ENCODE assay signal across 13 cellular contexts in genomic region chr9:136997355-136997754, GRCh38. TPM values are rescaled to one million over a fixed set of nuclear protein-coding genes. Genes with fewer than 3 reads are reported as not detected.
A peak's percentile ranks its signal among the peaks of the same experiment; 100 is the strongest.
DNase-seq lines count a peak whose midpoint lies in the region; ATAC-seq and FAIRE-seq lines count a peak whose summit lies in the region.
"Had no signal": no experiment of that assay in that cellular context is flagged by ENCODE, and none has a peak within 500 bp of the region (broad histone marks: within the 10 kb centered on the region; RNA-seq: fewer than 3 reads in every experiment).

No MANE protein-coding gene starts in this region.

- no peaks in the 10 kb centered on the region for H3K9me3 Mint-ChIP-seq in activated CD8-positive, alpha-beta memory T cell treated with anti-CD3 and anti-CD28 coated beads, Interleukin-2, amount 10 ng/mL, durations not matched to agents 7 days and 5 days (ENCODE audit: low read depth)
- H3K9me3 Mint-ChIP-seq in stimulated activated naive CD8-positive, alpha-beta T cell treated with anti-CD3 and anti-CD28 coated beads, Interleukin-15, amount 100 ng/mL, for 72 hours, result no peaks in the 10 kb centered on the region

- no peak overlapping the region for H3K27ac ChIP-seq in duodenal mucosa (ENCODE audit: low read depth, low read length)
- H3K27ac ChIP-seq: SK-N-MC had no signal

- H3K36me3 ChIP-seq in duodenal mucosa (ENCODE audit: control insufficient read depth in 1 of 2, insufficient read depth in 2 of 2, low read length in 2 of 2), result peaks cover 0 to 3% of the 10 kb centered on the region in 2 donors

- peak overlapping the region; percentile 88 for H3K27ac Mint-ChIP-seq in activated CD8-positive, alpha-beta memory T cell treated with anti-CD3 and anti-CD28 coated beads, Interleukin-2, amount 10 ng/mL, durations not matched to agents 7 days and 5 days
- no peak overlapping the region for H3K27ac Mint-ChIP-seq in stimulated activated naive CD8-positive, alpha-beta T cell treated with anti-CD3 and anti-CD28 coated beads, Interleukin-15, amount 100 ng/mL, for 72 hours

- peaks cover 5% of the 10 kb centered on the region for H3K27me3 Mint-ChIP-seq in activated CD8-positive, alpha-beta memory T cell treated with anti-CD3 and anti-CD28 coated beads, Interleukin-2, amount 10 ng/mL, durations not matched to agents 7 days and 5 days
- peaks cover 12% of the 10 kb centered on the region for H3K27me3 Mint-ChIP-seq in stimulated activated naive CD8-positive, alpha-beta T cell treated with anti-CD3 and anti-CD28 coated beads, Interleukin-15, amount 100 ng/mL, for 72 hours

- peaks cover 63% of the 10 kb centered on the region for H3K4me1 Mint-ChIP-seq in activated CD8-positive, alpha-beta memory T cell treated with anti-CD3 and anti-CD28 coated beads, Interleukin-2, amount 10 ng/mL, durations not matched to agents 7 days and 5 days
- H3K4me1 Mint-ChIP-seq in stimulated activated naive CD8-positive, alpha-beta T cell treated with anti-CD3 and anti-CD28 coated beads, Interleukin-15, amount 100 ng/mL, for 72 hours, result peaks cover 78% of the 10 kb centered on the region

- H3K4me1 ChIP-seq in duodenal mucosa (ENCODE audit: control insufficient read depth in 1 of 2, insufficient read depth in 2 of 2, low read length in 2 of 2), result peaks cover 37 to 48% of the 10 kb centered on the region in 2 donors

- H3K36me3 Mint-ChIP-seq in activated CD8-positive, alpha-beta memory T cell treated with anti-CD3 and anti-CD28 coated beads, Interleukin-2, amount 10 ng/mL, durations not matched to agents 7 days and 5 days, result peaks cover 2% of the 10 kb centered on the region

- peak overlapping the region; percentile 15 for H3K4me3 Mint-ChIP-seq in activated CD8-positive, alpha-beta memory T cell treated with anti-CD3 and anti-CD28 coated beads, Interleukin-2, amount 10 ng/mL, durations not matched to agents 7 days and 5 days
- H3K4me3 Mint-ChIP-seq in stimulated activated naive CD8-positive, alpha-beta T cell treated with anti-CD3 and anti-CD28 coated beads, Interleukin-15, amount 100 ng/mL, for 72 hours, result peak overlapping the region; percentile 60 to 66

- no peaks in the 10 kb centered on the region for H3K9me3 ChIP-seq in duodenal mucosa (ENCODE audit: control insufficient read depth in 1 of 2, low read length in 2 of 2)

- H3K4me3 ChIP-seq in duodenal mucosa (ENCODE audit: low read depth in 1 of 2, low read length in 2 of 2), result peak overlapping the region; percentile 52 to 53
- H3K4me3 ChIP-seq: SK-N-MC had no signal

- CTCF ChIA-PET in activated CD8-positive, alpha-beta memory T cell treated with anti-CD3 and anti-CD28 coated beads, Interleukin-2, amount 10 ng/mL, durations not matched to agents 7 days and 5 days (lab: Charles Lee), result interaction anchor here (1.5 to 14.3 kb wide), 4 partner anchors 34 to 52 kb away, joined by 5 to 234 read pairs (median 16); partner anchors contain the start of genes ABCA2, C8G and FUT7

- peak overlapping the region in 1 of 2 donors; percentile 12 for H3K9ac ChIP-seq in duodenal mucosa (ENCODE audit: low read depth in 1 of 2, low read length in 2 of 2)

- no peak for DNase-seq in activated CD8-positive, alpha-beta memory T cell treated with anti-CD3 and anti-CD28 coated beads, Interleukin-2, amount 10 ng/mL, durations not matched to agents 7 days and 5 days
- no peak for DNase-seq in activated CD8-positive, alpha-beta memory T cell treated with anti-CD3 and anti-CD28 coated beads, Interleukin-2, amount 50 U/mL, for 4 hours
- DNase-seq in stimulated activated naive CD8-positive, alpha-beta T cell treated with anti-CD3 and anti-CD28 coated beads, Interleukin-15, amount 100 ng/mL, for 72 hours, result no peak
- DNase-seq in stimulated activated CD4-positive, alpha-beta T cell treated with anti-CD3 and anti-CD28 coated beads, Interleukin-15, amount 100 ng/mL, for 24 hours, result no peak
- DNase-seq in urothelium cell line (ENCODE audit: low spot score), result no peak
- DNase-seq: ACHN, foreskin melanocyte, NCI-H446 had no signal

- no peak for ATAC-seq in activated CD8-positive, alpha-beta memory T cell treated with anti-CD3 and anti-CD28 coated beads, Interleukin-2, amount 10 ng/mL, durations not matched to agents 7 days and 5 days
- no peak for ATAC-seq in stimulated activated naive CD8-positive, alpha-beta T cell treated with anti-CD3 and anti-CD28 coated beads, Interleukin-15, amount 100 ng/mL, for 72 hours

- FAIRE-seq in urothelium cell line (lab: Jason Lieb, UNC), result no peak

- peaks cover 0 to 12% of the 10 kb centered on the region in 2 donors for H3K27me3 ChIP-seq in duodenal mucosa (ENCODE audit: control insufficient read depth in 1 of 2, insufficient read depth in 2 of 2, low read length in 2 of 2)

RNA-seq across cellular contexts. Expression of gene CLIC3, which starts 1.0 kb away (rescaled TPM):
- 1 to 10 TPM; 3.8 to 7.8 TPM for total RNA-seq in activated CD8-positive, alpha-beta memory T cell treated with anti-CD3 and anti-CD28 coated beads, Interleukin-2, amount 10 ng/mL, durations not matched to agents 7 days and 5 days
- total RNA-seq: activated CD8-positive, alpha-beta memory T cell treated with anti-CD3 and anti-CD28 coated beads for 36 hours; H7; lung microvascular endothelial cell had no signal

RNA-seq across cellular contexts. Expression of gene PAXX, which starts 5.1 kb away (rescaled TPM):
- 10 to 100 TPM; 68.6 to 94.8 TPM for total RNA-seq in activated CD8-positive, alpha-beta memory T cell treated with anti-CD3 and anti-CD28 coated beads, Interleukin-2, amount 10 ng/mL, durations not matched to agents 7 days and 5 days

RNA-seq across cellular contexts. Expression of gene LCNL1, which starts 14.6 kb away (rescaled TPM):
- total RNA-seq in activated CD8-positive, alpha-beta memory T cell treated with anti-CD3 and anti-CD28 coated beads, Interleukin-2, amount 10 ng/mL, durations not matched to agents 7 days and 5 days, result under 1 TPM in 1 of 2 experiments, not detected in 1; 0.09 TPM
- total RNA-seq: lung microvascular endothelial cell had no signal

RNA-seq across cellular contexts. Expression of gene PTGDS, which starts 20.1 kb away (rescaled TPM):
- 1 to 10 TPM; 1.2 to 3.2 TPM for total RNA-seq in activated CD8-positive, alpha-beta memory T cell treated with anti-CD3 and anti-CD28 coated beads, Interleukin-2, amount 10 ng/mL, durations not matched to agents 7 days and 5 days
- total RNA-seq: activated CD8-positive, alpha-beta memory T cell treated with anti-CD3 and anti-CD28 coated beads for 36 hours had no signal

RNA-seq across cellular contexts. Expression of gene ABCA2, which starts 30.7 kb away (rescaled TPM):
- total RNA-seq in activated CD8-positive, alpha-beta memory T cell treated with anti-CD3 and anti-CD28 coated beads, Interleukin-2, amount 10 ng/mL, durations not matched to agents 7 days and 5 days, result 10 to 100 TPM; 30.0 to 73.6 TPM
